15 cellular contexts compared by ENCODE assay signal in genomic region chr9:107645464-107645833, GRCh38.
"Had no signal": no experiment of that assay in that cellular context is flagged by ENCODE, and none has a peak within 500 bp of the region (broad histone marks: within the 10 kb centered on the region; RNA-seq: fewer than 3 reads in every experiment).

No MANE protein-coding gene starts in this region.

- H3K9me3 ChIP-seq: esophagus squamous epithelium, thyroid gland, vagina had no signal

- H3K4me1 ChIP-seq: thyroid gland had no signal

- H3K27me3 ChIP-seq: esophagus squamous epithelium, hepatocyte, thyroid gland, vagina had no signal

- H3K4me3 ChIP-seq: coronary artery, esophagus squamous epithelium, hepatocyte, thyroid gland, vagina had no signal

- H3K36me3 ChIP-seq: esophagus squamous epithelium, thyroid gland, vagina had no signal

- H3K27ac ChIP-seq: hepatocyte, thyroid gland, vagina had no signal

- ATAC-seq: activated CD8-positive, alpha-beta T cell treated with anti-CD3 and anti-CD28 coated beads for 36 hours; natural killer cell treated with Interleukin-12 subunit alpha and Interleukin-12 subunit beta and Interleukin-15 and Interleukin-18, amount 100 ng/mL, for 72 hours had no signal

- DNase-seq: activated CD4-positive, alpha-beta T cell treated with anti-CD3 and anti-CD28 coated beads for 48 hours; activated CD4-positive, CD25-positive, alpha-beta regulatory T cell; activated CD8-positive, alpha-beta T cell treated with anti-CD3 and anti-CD28 coated beads for 36 hours; activated naive CD4-positive, alpha-beta T cell treated with anti-CD3 and anti-CD28 coated beads for 36 hours; activated T-cell treated with anti-CD3 and anti-CD28 coated beads, Interleukin-2, amount 50 U/mL, for 24 hours; effector CD4-positive, alpha-beta T cell; esophagus squamous epithelium; islet precursor cell; stimulated activated naive CD4-positive, alpha-beta T cell; T1000 had no signal
